8 cellular contexts compared by ENCODE assay signal in the genomic region with DNA sequence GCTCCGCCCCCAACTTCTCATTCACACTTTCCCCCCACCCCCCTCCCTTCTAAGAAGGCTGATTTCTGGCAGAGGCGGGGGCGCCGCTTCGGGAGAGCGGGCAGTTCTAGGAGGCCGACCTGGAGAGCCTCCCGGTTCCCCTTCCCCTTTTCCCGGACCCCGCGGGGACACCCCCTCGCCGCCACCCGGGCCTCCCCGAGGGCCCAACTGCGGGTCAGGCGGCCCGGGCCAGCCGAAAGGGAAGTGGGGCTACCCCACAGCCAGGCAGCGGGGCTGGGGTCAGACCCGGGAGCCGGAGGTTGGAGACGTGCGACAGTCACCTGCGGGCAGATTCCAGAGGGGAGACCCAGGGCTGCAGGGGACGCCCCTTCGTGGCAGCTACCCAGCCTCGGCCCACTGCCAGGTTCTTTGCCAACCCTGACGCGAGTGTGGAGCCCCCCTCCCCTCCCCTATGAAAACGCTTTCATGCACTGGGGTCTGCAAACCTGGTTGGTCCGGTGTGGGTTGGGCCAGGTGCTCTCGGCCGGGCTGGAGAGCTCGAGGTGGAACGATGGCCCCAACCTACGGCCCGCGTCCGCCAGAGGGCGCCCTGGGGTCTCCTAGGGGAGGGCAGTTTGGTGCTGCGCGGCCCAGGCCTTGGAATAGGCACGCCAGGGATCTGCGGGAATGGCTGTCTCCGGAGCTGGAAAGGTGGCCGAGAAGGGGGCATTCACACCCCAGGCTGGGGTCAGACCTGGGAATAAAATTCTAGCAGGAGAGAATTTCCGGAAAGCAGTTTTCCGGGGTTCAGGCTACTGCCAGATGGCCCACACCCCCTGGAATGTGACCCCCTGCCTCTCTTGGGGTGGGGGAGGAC. TPM values are rescaled to one million over a fixed set of nuclear protein-coding genes. Genes with fewer than 3 reads are reported as not detected.
A peak's percentile ranks its signal among the peaks of the same experiment; 100 is the strongest.
DNase-seq lines count a peak whose midpoint lies in the region; ATAC-seq and TF ChIP-seq lines count a peak whose summit lies in the region.

No MANE protein-coding gene starts in this region.

- no peaks in the 10 kb centered on the region for H3K27me3 ChIP-seq in layer of hippocampus (ENCODE audit: control insufficient read depth, insufficient read depth, low read length)

- TF ChIP-seq CTCF in GM12873 (IDR thresholded peaks at IDR 0.05; ENCODE audit: insufficient read depth, low read depth, low read length, missing control alignments) (peak; percentile 88), chondrocyte (IDR thresholded peaks at IDR 0.05) (peak; percentile 95)

- peak overlapping the region; percentile 74 for H3K27ac Mint-ChIP-seq in chondrocyte (ENCODE audit: unreplicated experiment)

- DNase-seq in NCI-H446 treated with DMSO at 0.1 percent for 48 hours (lab: John Stamatoyannopoulos, UW) (peak; percentile 40), chondrocyte (ENCODE audit: low spot score) (peak; percentile 97)
- peak; percentile 88 to 94 for DNase-seq in activated CD4-positive, alpha-beta T cell treated with anti-CD3 and anti-CD28 coated beads for 4 hours
- DNase-seq in stimulated activated CD4-positive, alpha-beta T cell treated with anti-CD3 and anti-CD28 coated beads, Interleukin-1b, Interleukin-23, amount 100 ng/mL, for 1 hour (ENCODE audit: low read depth in 2 of 2), result peak; percentile 68 to 91

- H3K4me1 Mint-ChIP-seq in chondrocyte (ENCODE audit: low read depth), result peaks cover 50% of the 10 kb centered on the region

- peaks cover 13% of the 10 kb centered on the region for H3K36me3 Mint-ChIP-seq in chondrocyte (ENCODE audit: low read depth)

- H3K27me3 Mint-ChIP-seq in chondrocyte (ENCODE audit: low read depth), result no peaks in the 10 kb centered on the region

- ATAC-seq in HG03135 (IDR thresholded peaks at IDR 0.05; ENCODE audit: unreplicated experiment) (peak; percentile 19), GM21447 (IDR thresholded peaks at IDR 0.05; ENCODE audit: unreplicated experiment) (no peak)

- H3K4me3 Mint-ChIP-seq in chondrocyte (ENCODE audit: unreplicated experiment), result peak overlapping the region; percentile 65

- peak overlapping the region; percentile 77 for H3K27ac ChIP-seq in layer of hippocampus (ENCODE audit: low read depth, low read length)

- H3K9me3 Mint-ChIP-seq in chondrocyte (ENCODE audit: low read depth), result no peaks in the 10 kb centered on the region

RNA-seq across cellular contexts. Expression of a gene that starts 0.7 kb away (rescaled TPM):
- total RNA-seq in chondrocyte, result 13.6 to 26.2 TPM (median 14.4 TPM) in 3 replicates

RNA-seq across cellular contexts. Expression of a gene that starts 17.9 kb away (rescaled TPM):
- total RNA-seq in chondrocyte, result 22.1 to 30.4 TPM (median 22.7 TPM) in 3 replicates

Comparison
In these comparisons a context has a peak if more than half of its experiments do, and no peak if none do; other contexts are left out.
1. DNase-seq: peak in every context shown above with its lines; median percentile 97 in chondrocyte; 91 in activated CD4-positive, alpha-beta T cell treated with anti-CD3 and anti-CD28 coated beads for 4 hours; 80 in stimulated activated CD4-positive, alpha-beta T cell treated with anti-CD3 and anti-CD28 coated beads, Interleukin-1b, Interleukin-23, amount 100 ng/mL, for 1 hour; 40 in NCI-H446 treated with DMSO at 0.1 percent for 48 hours.